In the genomic region with DNA sequence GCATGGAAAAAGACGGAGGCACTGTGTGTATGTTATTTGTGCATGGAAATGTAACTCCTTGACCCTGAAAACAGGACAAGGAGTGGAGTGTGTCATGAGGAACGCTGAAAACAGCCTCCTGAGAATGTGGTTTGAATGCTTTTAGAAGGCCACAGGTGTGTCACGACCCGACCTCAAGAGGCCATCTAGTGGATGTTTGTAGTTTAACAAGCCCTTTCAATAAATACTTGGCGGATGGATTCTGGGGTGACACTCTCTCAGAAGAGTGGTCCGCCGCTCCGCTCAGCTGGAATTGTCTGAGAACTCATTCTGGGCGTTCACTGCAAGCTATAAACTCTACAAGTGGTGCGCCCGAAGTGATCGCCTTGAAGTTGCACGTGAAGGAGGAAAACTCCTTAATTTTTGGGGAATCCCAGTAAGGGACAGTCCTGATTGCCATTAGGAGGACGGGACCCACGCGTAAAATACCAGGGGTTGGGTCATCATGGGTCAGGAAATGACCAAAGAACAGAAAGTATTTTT, we compare ENCODE assay signal across 9 cellular contexts. TPM values are rescaled to one million over a fixed set of nuclear protein-coding genes. Genes with fewer than 3 reads are reported as not detected.
A peak's percentile ranks its signal among the peaks of the same experiment; 100 is the strongest.
DNase-seq lines count a peak whose midpoint lies in the region; ATAC-seq and TF ChIP-seq lines count a peak whose summit lies in the region.
"Not testable (repeated sequence)": the region's sequence is repeated elsewhere in the genome, so short reads cannot be mapped to it uniquely, and the experiment has no call there.
"Had no signal": no experiment of that assay in that cellular context is flagged by ENCODE, and none has a peak within 500 bp of the region (broad histone marks: within the 10 kb centered on the region; RNA-seq: fewer than 3 reads in every experiment).

No MANE protein-coding gene starts in this region.

- ATAC-seq in GM18907 (IDR thresholded peaks at IDR 0.05; ENCODE audit: unreplicated experiment): peak; percentile 85
- ATAC-seq in HG02943 (IDR thresholded peaks at IDR 0.05; ENCODE audit: low read depth, unreplicated experiment): peak; percentile 63
- peak in 1 of 2 donors; percentile 24 for ATAC-seq in gastrocnemius medialis

- not testable (repeated sequence) for TF ChIP-seq POLR2A in gastrocnemius medialis (IDR thresholded peaks at IDR 0.05)

- not testable (repeated sequence) for H3K4me3 ChIP-seq in BE2C (ENCODE audit: low read depth, low read length)
- H3K4me3 ChIP-seq in choroid plexus epithelial cell (ENCODE audit: low read depth, low read length): peak overlapping the region; percentile 31
- H3K4me3 ChIP-seq in gastrocnemius medialis: peak overlapping the region in 3 of 4 donors; percentile 6 to 27 (median 18)

- in situ Hi-C loops in gastrocnemius medialis (cut with MboI; ENCODE audit: low sequenced_read_pairs in 4 of 4): loop anchor here in 1 of 4 donors (10.0 kb wide), 1 partner anchor 117 kb away; no protein-coding TSS in a partner anchor

- H3K4me1 ChIP-seq in BE2C, gastrocnemius medialis: not testable (repeated sequence)

- intact Hi-C loops in gastrocnemius medialis (cut with DNase I; ENCODE audit: low total_unique reads): not testable (repeated sequence)

- H3K36me3 ChIP-seq in BE2C, gastrocnemius medialis: not testable (repeated sequence)

- TF ChIP-seq CTCF in BE2C (IDR thresholded peaks at IDR 0.05; ENCODE audit: low read depth, low read length) (peak; percentile 32), choroid plexus epithelial cell (conservative IDR thresholded peaks at IDR 0.05; ENCODE audit: low read depth, low read length) (peak; percentile 51), gastrocnemius medialis (IDR thresholded peaks at IDR 0.05 in 4 of 5, conservative IDR thresholded peaks at IDR 0.05 in 1 of 5) (peak in 4 of 5 experiments; percentile 25 to 43 (median 35))

- not testable (repeated sequence) for H3K27ac ChIP-seq in gastrocnemius medialis

- not testable (repeated sequence) for DNase-seq in BE2C, gastrocnemius medialis
- peak; percentile 33 for DNase-seq in NCI-H2107 (lab: John Stamatoyannopoulos, UW)
- DNase-seq in activated CD4-positive, alpha-beta T cell treated with anti-CD3 and anti-CD28 coated beads for 48 hours: peak; percentile 45
- peak; percentile 30 for DNase-seq in choroid plexus epithelial cell (ENCODE audit: low read depth)
- DNase-seq in iPS-NIHi11 (ENCODE audit: low spot score): peak; percentile 29

- not testable (repeated sequence) for H3K9me3 ChIP-seq in BE2C, gastrocnemius medialis

- not testable (repeated sequence) for H3K27me3 ChIP-seq in BE2C, gastrocnemius medialis

RNA-seq across cellular contexts. Expression of a gene that starts 33.5 kb away (rescaled TPM):
- polyA plus RNA-seq in BE2C (2012; ENCODE audit: insufficient read depth, insufficient read length, low read depth): not detected
- total RNA-seq in gastrocnemius medialis: 1 to 10 TPM in 1 of 4 donors, not detected in 3; 1.3 TPM
- total RNA-seq: frontal cortex had no signal

RNA-seq across cellular contexts. Expression of a gene that starts 44.7 kb away (rescaled TPM):
- polyA plus RNA-seq in BE2C (2012; ENCODE audit: insufficient read depth, insufficient read length, low read depth): not detected
- 1 to 10 TPM in 1 of 4 donors, not detected in 3; 3.7 TPM for total RNA-seq in gastrocnemius medialis
- total RNA-seq: frontal cortex had no signal
